ENCODE assay signal across 1 cellular context in the genomic region with DNA sequence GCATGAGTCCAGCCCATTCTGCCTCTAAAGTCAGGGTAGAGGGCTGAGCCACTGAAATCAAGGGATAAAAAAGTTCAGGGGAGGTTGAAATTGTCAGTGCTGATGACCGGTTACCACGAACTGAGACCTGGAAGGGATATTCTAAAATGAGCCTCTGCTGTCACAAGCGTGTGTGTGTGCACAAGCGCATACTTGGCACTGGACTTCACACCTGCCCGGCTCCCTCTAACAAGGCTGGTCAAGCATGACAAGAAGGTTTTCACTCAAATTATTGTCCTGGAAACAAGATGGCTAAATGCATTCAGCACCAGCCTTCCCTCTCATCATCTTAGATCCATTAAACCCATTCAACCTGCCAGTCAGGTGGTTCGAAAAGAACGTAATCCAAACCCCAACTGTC.
TF ChIP-seq lines count a peak whose summit lies in the region.

No MANE protein-coding gene starts in this region.

TF ChIP-seq in WTC11, 78 proteins besides CTCF, POLR2A, EP300 and RAD21 (continued from another document):
- TF ChIP-seq ZNF512 (CRISPR knock-in tag; IDR thresholded peaks at IDR 0.05; ENCODE audit: borderline replicate concordance) (no peak), ZNF671 (CRISPR knock-in tag; IDR thresholded peaks at IDR 0.05) (no peak), NFYB (CRISPR knock-in tag; conservative IDR thresholded peaks at IDR 0.05; ENCODE audit: low read depth) (no peak), MLX (CRISPR knock-in tag; IDR thresholded peaks at IDR 0.05) (no peak), TEAD1 (CRISPR knock-in tag; IDR thresholded peaks at IDR 0.05) (no peak), GRHL2 (CRISPR knock-in tag; IDR thresholded peaks at IDR 0.05; ENCODE audit: insufficient replicate concordance, severe bottlenecking) (no peak), ZNF121 (CRISPR knock-in tag; IDR thresholded peaks at IDR 0.05) (no peak), OVOL2 (CRISPR knock-in tag; IDR thresholded peaks at IDR 0.05; ENCODE audit: borderline replicate concordance) (no peak), NFE2L1 (CRISPR knock-in tag; IDR thresholded peaks at IDR 0.05) (no peak), SMAD3 (CRISPR knock-in tag; IDR thresholded peaks at IDR 0.05; ENCODE audit: borderline replicate concordance) (no peak), CREM (CRISPR knock-in tag; IDR thresholded peaks at IDR 0.05) (no peak), ELF4 (CRISPR knock-in tag; IDR thresholded peaks at IDR 0.05; ENCODE audit: low read depth) (no peak)
- TF ChIP-seq, protein P1, sequence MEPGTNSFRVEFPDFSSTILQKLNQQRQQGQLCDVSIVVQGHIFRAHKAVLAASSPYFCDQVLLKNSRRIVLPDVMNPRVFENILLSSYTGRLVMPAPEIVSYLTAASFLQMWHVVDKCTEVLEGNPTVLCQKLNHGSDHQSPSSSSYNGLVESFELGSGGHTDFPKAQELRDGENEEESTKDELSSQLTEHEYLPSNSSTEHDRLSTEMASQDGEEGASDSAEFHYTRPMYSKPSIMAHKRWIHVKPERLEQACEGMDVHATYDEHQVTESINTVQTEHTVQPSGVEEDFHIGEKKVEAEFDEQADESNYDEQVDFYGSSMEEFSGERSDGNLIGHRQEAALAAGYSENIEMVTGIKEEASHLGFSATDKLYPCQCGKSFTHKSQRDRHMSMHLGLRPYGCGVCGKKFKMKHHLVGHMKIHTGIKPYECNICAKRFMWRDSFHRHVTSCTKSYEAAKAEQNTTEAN (CRISPR knock-in tag; IDR thresholded peaks at IDR 0.05): no peak
- TF ChIP-seq, protein P2, sequence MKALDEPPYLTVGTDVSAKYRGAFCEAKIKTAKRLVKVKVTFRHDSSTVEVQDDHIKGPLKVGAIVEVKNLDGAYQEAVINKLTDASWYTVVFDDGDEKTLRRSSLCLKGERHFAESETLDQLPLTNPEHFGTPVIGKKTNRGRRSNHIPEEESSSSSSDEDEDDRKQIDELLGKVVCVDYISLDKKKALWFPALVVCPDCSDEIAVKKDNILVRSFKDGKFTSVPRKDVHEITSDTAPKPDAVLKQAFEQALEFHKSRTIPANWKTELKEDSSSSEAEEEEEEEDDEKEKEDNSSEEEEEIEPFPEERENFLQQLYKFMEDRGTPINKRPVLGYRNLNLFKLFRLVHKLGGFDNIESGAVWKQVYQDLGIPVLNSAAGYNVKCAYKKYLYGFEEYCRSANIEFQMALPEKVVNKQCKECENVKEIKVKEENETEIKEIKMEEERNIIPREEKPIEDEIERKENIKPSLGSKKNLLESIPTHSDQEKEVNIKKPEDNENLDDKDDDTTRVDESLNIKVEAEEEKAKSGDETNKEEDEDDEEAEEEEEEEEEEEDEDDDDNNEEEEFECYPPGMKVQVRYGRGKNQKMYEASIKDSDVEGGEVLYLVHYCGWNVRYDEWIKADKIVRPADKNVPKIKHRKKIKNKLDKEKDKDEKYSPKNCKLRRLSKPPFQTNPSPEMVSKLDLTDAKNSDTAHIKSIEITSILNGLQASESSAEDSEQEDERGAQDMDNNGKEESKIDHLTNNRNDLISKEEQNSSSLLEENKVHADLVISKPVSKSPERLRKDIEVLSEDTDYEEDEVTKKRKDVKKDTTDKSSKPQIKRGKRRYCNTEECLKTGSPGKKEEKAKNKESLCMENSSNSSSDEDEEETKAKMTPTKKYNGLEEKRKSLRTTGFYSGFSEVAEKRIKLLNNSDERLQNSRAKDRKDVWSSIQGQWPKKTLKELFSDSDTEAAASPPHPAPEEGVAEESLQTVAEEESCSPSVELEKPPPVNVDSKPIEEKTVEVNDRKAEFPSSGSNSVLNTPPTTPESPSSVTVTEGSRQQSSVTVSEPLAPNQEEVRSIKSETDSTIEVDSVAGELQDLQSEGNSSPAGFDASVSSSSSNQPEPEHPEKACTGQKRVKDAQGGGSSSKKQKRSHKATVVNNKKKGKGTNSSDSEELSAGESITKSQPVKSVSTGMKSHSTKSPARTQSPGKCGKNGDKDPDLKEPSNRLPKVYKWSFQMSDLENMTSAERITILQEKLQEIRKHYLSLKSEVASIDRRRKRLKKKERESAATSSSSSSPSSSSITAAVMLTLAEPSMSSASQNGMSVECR (CRISPR knock-in tag; IDR thresholded peaks at IDR 0.05; ENCODE audit: borderline replicate concordance): no peak
- TF ChIP-seq, protein P3, sequence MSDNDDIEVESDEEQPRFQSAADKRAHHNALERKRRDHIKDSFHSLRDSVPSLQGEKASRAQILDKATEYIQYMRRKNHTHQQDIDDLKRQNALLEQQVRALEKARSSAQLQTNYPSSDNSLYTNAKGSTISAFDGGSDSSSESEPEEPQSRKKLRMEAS (CRISPR knock-in tag; IDR thresholded peaks at IDR 0.05): no peak
- TF ChIP-seq, protein P4, sequence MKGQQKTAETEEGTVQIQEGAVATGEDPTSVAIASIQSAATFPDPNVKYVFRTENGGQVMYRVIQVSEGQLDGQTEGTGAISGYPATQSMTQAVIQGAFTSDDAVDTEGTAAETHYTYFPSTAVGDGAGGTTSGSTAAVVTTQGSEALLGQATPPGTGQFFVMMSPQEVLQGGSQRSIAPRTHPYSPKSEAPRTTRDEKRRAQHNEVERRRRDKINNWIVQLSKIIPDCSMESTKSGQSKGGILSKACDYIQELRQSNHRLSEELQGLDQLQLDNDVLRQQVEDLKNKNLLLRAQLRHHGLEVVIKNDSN (CRISPR knock-in tag; IDR thresholded peaks at IDR 0.05): no peak
